In the genomic region with DNA sequence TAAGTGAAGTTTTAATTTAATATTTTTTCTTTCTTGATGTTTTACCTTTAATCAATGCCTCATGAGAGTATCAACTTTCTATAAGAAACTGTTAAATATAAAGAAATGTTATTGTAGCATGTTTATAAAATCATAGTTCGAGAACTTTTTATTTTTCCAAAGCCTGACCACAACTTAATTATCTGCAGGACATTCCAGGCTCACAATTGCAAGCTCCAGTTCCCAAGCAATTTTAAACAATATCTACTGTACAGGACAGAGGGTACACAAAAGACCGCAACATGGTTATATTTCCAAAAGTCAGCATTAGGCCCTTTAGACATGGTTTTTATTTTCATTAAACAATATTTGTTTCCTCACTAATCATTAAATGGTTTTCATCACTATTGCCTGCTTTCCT, we compare ENCODE assay signal across 22 cellular contexts.
"Had no signal": no experiment of that assay in that cellular context is flagged by ENCODE, and none has a peak within 500 bp of the region (broad histone marks: within the 10 kb centered on the region; RNA-seq: fewer than 3 reads in every experiment).

No MANE protein-coding gene starts in this region.

- H3K36me3 ChIP-seq: pancreas, tibial nerve had no signal

- H3K4me3 ChIP-seq: coronary artery, heart right ventricle, pancreas, tibial nerve had no signal

- ATAC-seq: esophagus mucosa; foreskin keratinocyte; heart right ventricle; left lobe of liver; natural killer cell; pancreas; right cardiac atrium; stimulated activated effector memory CD8-positive, alpha-beta T cell treated with anti-CD3 and anti-CD28 coated beads, Interleukin-12 subunit alpha, Interleukin-12 subunit beta, amount 100 ng/mL, for 72 hours had no signal

- H3K36me3 Mint-ChIP-seq: natural killer cell; stimulated activated effector memory CD8-positive, alpha-beta T cell treated with anti-CD3 and anti-CD28 coated beads, Interleukin-12 subunit alpha, Interleukin-12 subunit beta, amount 100 ng/mL, for 72 hours had no signal

- H3K9me3 ChIP-seq: heart right ventricle, pancreas, tibial nerve had no signal

- H3K27ac ChIP-seq: coronary artery, foreskin keratinocyte, heart right ventricle, pancreas, tibial nerve had no signal

- H3K4me1 ChIP-seq: foreskin keratinocyte had no signal

- H3K27ac Mint-ChIP-seq: natural killer cell; progenitor cell of endocrine pancreas; stimulated activated naive CD8-positive, alpha-beta T cell treated with anti-CD3 and anti-CD28 coated beads, Interleukin-15, Interleukin-2, amounts not matched to agents 100 ng/mL and 50 ng/mL, for 24 hours had no signal

- H3K27me3 Mint-ChIP-seq: progenitor cell of endocrine pancreas; stimulated activated naive CD8-positive, alpha-beta T cell treated with anti-CD3 and anti-CD28 coated beads, Interleukin-15, Interleukin-2, amounts not matched to agents 100 ng/mL and 50 ng/mL, for 24 hours had no signal

- H3K27me3 ChIP-seq: foreskin keratinocyte, heart right ventricle, pancreas, tibial nerve had no signal

- FAIRE-seq: islet of Langerhans, small intestine had no signal

- DNase-seq: central memory CD4-positive, alpha-beta T cell; effector CD4-positive, alpha-beta T cell; foreskin keratinocyte; heart right ventricle; hypothalamus; mammary epithelial cell; natural killer cell; occipital lobe; pancreas; right cardiac atrium; small intestine; stimulated activated CD4-positive, alpha-beta T cell treated with anti-CD3 and anti-CD28 coated beads, Interleukin-12 subunit alpha, Interleukin-12 subunit beta, amount 100 ng/mL, for 4 hours; stimulated activated CD4-positive, alpha-beta T cell treated with anti-CD3 and anti-CD28 coated beads, Interleukin-2, amount 100 ng/mL, for 48 hours; stimulated activated CD8-positive, alpha-beta memory T cell treated with anti-CD3 and anti-CD28 coated beads, Interleukin-4, amount 100 ng/mL, for 48 hours had no signal

- H3K9me3 Mint-ChIP-seq: natural killer cell; stimulated activated effector memory CD8-positive, alpha-beta T cell treated with anti-CD3 and anti-CD28 coated beads, Interleukin-12 subunit alpha, Interleukin-12 subunit beta, amount 100 ng/mL, for 72 hours; stimulated activated naive CD8-positive, alpha-beta T cell treated with anti-CD3 and anti-CD28 coated beads, Interleukin-15, Interleukin-2, amounts not matched to agents 100 ng/mL and 50 ng/mL, for 24 hours had no signal

- H3K4me3 Mint-ChIP-seq: natural killer cell; stimulated activated effector memory CD8-positive, alpha-beta T cell treated with anti-CD3 and anti-CD28 coated beads, Interleukin-12 subunit alpha, Interleukin-12 subunit beta, amount 100 ng/mL, for 72 hours; stimulated activated naive CD8-positive, alpha-beta T cell treated with anti-CD3 and anti-CD28 coated beads, Interleukin-15, Interleukin-2, amounts not matched to agents 100 ng/mL and 50 ng/mL, for 24 hours had no signal
